In genomic region chr17:81508639-81509047, GRCh38 we compare ENCODE assay signal across 1 cellular context.
A peak's percentile ranks its signal among the peaks of the same experiment; 100 is the strongest.
TF ChIP-seq lines count a peak whose summit lies in the region.

No MANE protein-coding gene starts in this region.

TF ChIP-seq in K562, 482 proteins besides CTCF, POLR2A, EP300 and RAD21:
- TF ChIP-seq SP1 (CRISPR knock-in tag; IDR thresholded peaks at IDR 0.05) = peak; percentile 15; the same call in 1 of the 2 replicates
- TF ChIP-seq MAFG (tag; conservative IDR thresholded peaks at IDR 0.05) = no peak
- TF ChIP-seq POLR2B (IDR thresholded peaks at IDR 0.05; ENCODE audit: low read depth, partially characterized antibody) = peak; percentile 35
- 0 out of 4 replicates have a peak, but pooled peaks of 1 of the 2 experiments have one; percentile 45 for TF ChIP-seq TBL1XR1 (IDR thresholded peaks at IDR 0.05; ENCODE audit: low read length in 2 of 2)
- TF ChIP-seq ILF3 (IDR thresholded peaks at IDR 0.05; ENCODE audit: borderline replicate concordance) = peak; percentile 70; the same call in 1 of the 2 replicates
- TF ChIP-seq TFAM (CRISPR knock-in tag; conservative IDR thresholded peaks at IDR 0.05) = no peak
- TF ChIP-seq POLR2G (IDR thresholded peaks at IDR 0.05; ENCODE audit: low read depth, low read length) = peak; percentile 46; the same call in 1 of the 2 replicates
- 0 out of 2 replicates have a peak, but pooled peaks have one; percentile 24 for TF ChIP-seq ZNF717 (CRISPR knock-in tag; IDR thresholded peaks at IDR 0.05)
- peak; percentile 19; the same call in 1 of the 2 replicates for TF ChIP-seq TEAD4 (IDR thresholded peaks at IDR 0.05; ENCODE audit: low read length)
- no peak for TF ChIP-seq TEAD4 (CRISPR knock-in tag; IDR thresholded peaks at IDR 0.05; ENCODE audit: borderline replicate concordance)
- TF ChIP-seq CBX2 (IDR thresholded peaks at IDR 0.05; ENCODE audit: insufficient read depth, low read length, poor library complexity, severe bottlenecking) = no peak
- no peak for TF ChIP-seq CREB1 (IDR thresholded peaks at IDR 0.05)
- TF ChIP-seq CREB1 (CRISPR knock-in tag; IDR thresholded peaks at IDR 0.05) = 0 out of 2 replicates have a peak, but pooled peaks have one; percentile 41
- TF ChIP-seq CBX1 (IDR thresholded peaks at IDR 0.05; ENCODE audit: low read depth) = no peak; the same call in 1 of the 2 replicates
- peak; percentile 15 for TF ChIP-seq RBM22 (IDR thresholded peaks at IDR 0.05; ENCODE audit: low read depth, low read length, poor library complexity, severe bottlenecking)
- peak; percentile 68 for TF ChIP-seq RBFOX2 (IDR thresholded peaks at IDR 0.05; ENCODE audit: low read depth, low read length)
- 0 out of 2 replicates have a peak, but pooled peaks have one; percentile 13 for TF ChIP-seq POLR2AphosphoS5 (IDR thresholded peaks at IDR 0.05; ENCODE audit: control insufficient read depth, insufficient read depth, low read depth, low read length)
- TF ChIP-seq E2F8 (IDR thresholded peaks at IDR 0.05; ENCODE audit: low read depth, partially characterized antibody) = peak; percentile 36
- TF ChIP-seq SNIP1 (IDR thresholded peaks at IDR 0.05; ENCODE audit: low read depth) = no peak
- peak; percentile 48; the same call in 1 of the 2 replicates for TF ChIP-seq LCOR (CRISPR knock-in tag; IDR thresholded peaks at IDR 0.05)
- peak; percentile 75; the same call in 1 of the 2 replicates for TF ChIP-seq KAT7 (CRISPR knock-in tag; IDR thresholded peaks at IDR 0.05; ENCODE audit: borderline replicate concordance)
- TF ChIP-seq GTF2F1 (IDR thresholded peaks at IDR 0.05; ENCODE audit: low read depth, low read length) = 0 out of 2 replicates have a peak, but pooled peaks have one; percentile 45
- TF ChIP-seq MBD2 (IDR thresholded peaks at IDR 0.05; ENCODE audit: borderline replicate concordance, low read depth) = peak; percentile 9; the same call in 1 of the 2 replicates
- peak; percentile 48; the same call in 1 of the 2 replicates for TF ChIP-seq GABPB1 (CRISPR knock-in tag; IDR thresholded peaks at IDR 0.05)
- TF ChIP-seq ZNF143 (CRISPR knock-in tag; IDR thresholded peaks at IDR 0.05) = 0 out of 2 replicates have a peak, but pooled peaks have one; percentile 18
- peak; percentile 64; the same call in 1 of the 2 replicates for TF ChIP-seq AFF4 (CRISPR knock-in tag; IDR thresholded peaks at IDR 0.05)
- TF ChIP-seq TGIF2 (CRISPR knock-in tag; IDR thresholded peaks at IDR 0.05) = peak; percentile 69; the same call in 1 of the 2 replicates
- TF ChIP-seq ZNF431 (CRISPR knock-in tag; IDR thresholded peaks at IDR 0.05) = 0 out of 2 replicates have a peak, but pooled peaks have one; percentile 42
- TF ChIP-seq ZFP30 (CRISPR knock-in tag; IDR thresholded peaks at IDR 0.05; ENCODE audit: borderline replicate concordance) = no peak
